24 cellular contexts compared by ENCODE assay signal in the genomic region with DNA sequence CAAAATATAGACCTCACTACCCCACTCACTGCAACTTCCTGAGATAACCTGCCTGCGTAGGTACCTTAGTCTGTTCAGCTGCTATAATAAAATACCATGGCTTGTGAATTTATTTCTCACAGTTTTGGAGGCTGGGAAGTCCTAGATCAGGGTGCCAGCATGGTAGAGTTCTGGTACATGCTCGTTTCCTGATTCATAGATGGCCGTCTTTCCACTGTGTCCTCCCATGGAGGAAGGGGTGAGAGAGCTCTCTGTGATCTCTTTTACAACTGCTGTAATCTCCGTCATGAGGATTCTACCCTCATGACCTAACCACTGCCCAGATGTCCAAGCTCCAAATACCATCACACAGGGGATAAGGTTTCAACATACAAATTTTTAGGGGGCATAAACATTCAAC. TPM values are rescaled to one million over a fixed set of nuclear protein-coding genes. Genes with fewer than 3 reads are reported as not detected.
"Had no signal": no experiment of that assay in that cellular context is flagged by ENCODE, and none has a peak within 500 bp of the region (broad histone marks: within the 10 kb centered on the region; RNA-seq: fewer than 3 reads in every experiment).

No MANE protein-coding gene starts in this region.

- H3K36me3 ChIP-seq: esophagus squamous epithelium, gastroesophageal sphincter, left ventricle myocardium inferior, lower lobe of right lung, neural progenitor cell, pancreas, prostate gland, right lobe of liver, tibial nerve had no signal

- H3K9me3 Mint-ChIP-seq: dendritic cell treated with granulocyte-macrophage colony-stimulating factor and Interleukin-4, amounts not matched to agents 40 ng/mL and 50 ng/mL, for 4 days; memory B cell; mesothelial cell of epicardium; natural killer cell treated with Interleukin-12 subunit alpha and Interleukin-12 subunit beta and Interleukin-15 and Interleukin-18, amount 100 ng/mL, for 72 hours; neural progenitor cell; stimulated activated effector memory CD8-positive, alpha-beta T cell treated with anti-CD3 and anti-CD28 coated beads, Interleukin-12 subunit alpha, Interleukin-12 subunit beta, amount 100 ng/mL, for 72 hours had no signal

- H3K4me3 Mint-ChIP-seq: dendritic cell treated with granulocyte-macrophage colony-stimulating factor and Interleukin-4, amounts not matched to agents 40 ng/mL and 50 ng/mL, for 4 days; memory B cell; mesothelial cell of epicardium; natural killer cell treated with Interleukin-12 subunit alpha and Interleukin-12 subunit beta and Interleukin-15 and Interleukin-18, amount 100 ng/mL, for 72 hours; neural progenitor cell; stimulated activated effector memory CD8-positive, alpha-beta T cell treated with anti-CD3 and anti-CD28 coated beads, Interleukin-12 subunit alpha, Interleukin-12 subunit beta, amount 100 ng/mL, for 72 hours had no signal

- ATAC-seq: gastroesophageal sphincter; lower lobe of right lung; natural killer cell treated with Interleukin-12 subunit alpha and Interleukin-12 subunit beta and Interleukin-15 and Interleukin-18, amount 100 ng/mL, for 72 hours; pancreas; right lobe of liver; stimulated activated effector memory CD8-positive, alpha-beta T cell treated with anti-CD3 and anti-CD28 coated beads, Interleukin-12 subunit alpha, Interleukin-12 subunit beta, amount 100 ng/mL, for 72 hours; stimulated activated naive CD8-positive, alpha-beta T cell treated with anti-CD3 and anti-CD28 coated beads, Interleukin-15, Interleukin-2, amounts not matched to agents 100 U/mL and 50 U/mL, for 24 hours had no signal

- H3K27me3 ChIP-seq: pancreas, right lobe of liver, testis had no signal

- H3K4me3 ChIP-seq: esophagus squamous epithelium, lower lobe of right lung, neural progenitor cell, pancreas, prostate gland, right lobe of liver, testis, tibial nerve had no signal

- DNase-seq: esophagus squamous epithelium; glutamatergic neuron; islet precursor cell; lower lobe of right lung; nucleus accumbens; pancreas; retina; right lobe of liver; stimulated activated CD4-positive, alpha-beta T cell treated with anti-CD3 and anti-CD28 coated beads, Interleukin-4, amount 100 ng/mL, for 1 hour; stimulated activated CD8-positive, alpha-beta memory T cell treated with anti-CD3 and anti-CD28 coated beads, Interleukin-4, amount 100 ng/mL, for 48 hours; stimulated activated naive CD8-positive, alpha-beta T cell treated with anti-CD3 and anti-CD28 coated beads, Interleukin-15, Interleukin-2, amounts not matched to agents 100 U/mL and 50 U/mL, for 24 hours; testis had no signal

- H3K4me1 ChIP-seq: esophagus squamous epithelium, left ventricle myocardium inferior, lower lobe of right lung, pancreas, prostate gland, right lobe of liver, testis, tibial nerve had no signal

- H3K4me1 Mint-ChIP-seq: stimulated activated effector memory CD8-positive, alpha-beta T cell treated with anti-CD3 and anti-CD28 coated beads, Interleukin-12 subunit alpha, Interleukin-12 subunit beta, amount 100 ng/mL, for 72 hours had no signal

- H3K27ac Mint-ChIP-seq: dendritic cell treated with granulocyte-macrophage colony-stimulating factor and Interleukin-4, amounts not matched to agents 40 ng/mL and 50 ng/mL, for 4 days; memory B cell; mesothelial cell of epicardium; natural killer cell treated with Interleukin-12 subunit alpha and Interleukin-12 subunit beta and Interleukin-15 and Interleukin-18, amount 100 ng/mL, for 72 hours; stimulated activated effector memory CD8-positive, alpha-beta T cell treated with anti-CD3 and anti-CD28 coated beads, Interleukin-12 subunit alpha, Interleukin-12 subunit beta, amount 100 ng/mL, for 72 hours had no signal

- H3K36me3 Mint-ChIP-seq: memory B cell; mesothelial cell of epicardium; natural killer cell treated with Interleukin-12 subunit alpha and Interleukin-12 subunit beta and Interleukin-15 and Interleukin-18, amount 100 ng/mL, for 72 hours; neural progenitor cell; stimulated activated effector memory CD8-positive, alpha-beta T cell treated with anti-CD3 and anti-CD28 coated beads, Interleukin-12 subunit alpha, Interleukin-12 subunit beta, amount 100 ng/mL, for 72 hours had no signal

- H3K27ac ChIP-seq: esophagus squamous epithelium, gastroesophageal sphincter, lower lobe of right lung, neural progenitor cell, pancreas, prostate gland, right lobe of liver, testis, tibial nerve had no signal

- H3K9me3 ChIP-seq: esophagus squamous epithelium, gastroesophageal sphincter, left ventricle myocardium inferior, lower lobe of right lung, pancreas, prostate gland, right lobe of liver, testis, tibial nerve had no signal

RNA-seq across cellular contexts. Expression of a gene that starts 49.7 kb away (rescaled TPM):
- total RNA-seq: epithelial cell of proximal tubule; esophagus squamous epithelium; left ventricle myocardium inferior; lower lobe of right lung; mesothelial cell of epicardium; natural killer cell treated with Interleukin-12 subunit alpha and Interleukin-12 subunit beta and Interleukin-15 and Interleukin-18, amount 100 ng/mL, for 72 hours; pancreas; right lobe of liver; ureter had no signal
